ENCODE assay signal across 18 cellular contexts in the genomic region with DNA sequence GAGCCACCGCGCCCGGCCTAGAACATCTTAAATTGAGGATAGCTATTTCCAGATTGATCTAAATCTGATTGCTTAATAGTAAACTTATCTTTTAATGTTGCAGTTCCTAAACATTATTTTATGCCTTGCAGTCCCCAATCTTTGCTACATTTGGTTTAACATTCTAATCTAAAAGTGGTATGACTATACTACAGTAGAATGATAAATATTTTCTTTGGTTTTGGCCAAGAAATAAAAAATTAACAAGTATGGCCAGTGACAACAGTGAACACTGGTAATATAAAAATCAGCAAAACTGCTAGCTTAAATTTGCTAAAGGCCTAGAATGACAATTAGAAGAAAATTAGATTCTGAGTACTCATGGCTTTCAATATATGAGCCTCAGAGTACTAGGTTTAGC.
DNase-seq lines count a peak whose midpoint lies in the region; ATAC-seq and TF ChIP-seq lines count a peak whose summit lies in the region.
"Had no signal": no experiment of that assay in that cellular context is flagged by ENCODE, and none has a peak within 500 bp of the region (broad histone marks: within the 10 kb centered on the region; RNA-seq: fewer than 3 reads in every experiment).

No MANE protein-coding gene starts in this region.

- peak overlapping the region; percentile 39 for H3K27ac ChIP-seq in IMR-90 (ENCODE audit: insufficient read depth, low read length)
- peak overlapping the region; percentile 93 for H3K27ac ChIP-seq in epithelial cell of prostate
- H3K27ac ChIP-seq in thoracic aorta = peak overlapping the region; percentile 39 to 43
- H3K27ac ChIP-seq: testis had no signal

- in situ Hi-C loops in IMR-90 (cut with MboI; ENCODE audit: low sequenced_read_pairs) = no loop called here

- no peaks in the 10 kb centered on the region for H3K9me3 ChIP-seq in IMR-90 (ENCODE audit: control insufficient read depth, insufficient read depth, low read length)
- H3K9me3 ChIP-seq in thoracic aorta = no peaks in the 10 kb centered on the region
- H3K9me3 ChIP-seq: testis had no signal

- POLR2A ChIA-PET in IMR-90 (lab: Charles Lee; ENCODE audit: unreplicated experiment) = no interaction called here

- H3K9ac ChIP-seq in IMR-90 (ENCODE audit: low read depth, low read length) = no peak overlapping the region

- H4K8ac ChIP-seq in IMR-90 (ENCODE audit: low read depth in 2 of 2, low read length in 2 of 2) = no peak overlapping the region

- no peak for TF ChIP-seq CTCF in IMR-90 (conservative IDR thresholded peaks at IDR 0.05; ENCODE audit: low read depth, low read length)
- TF ChIP-seq CTCF in thoracic aorta (IDR thresholded peaks at IDR 0.05) = no peak

- H2AK9ac ChIP-seq in IMR-90 (replicated peaks; ENCODE audit: low read depth, low read length, poor library complexity) = no peak overlapping the region

- H2BK120ac ChIP-seq in IMR-90 (ENCODE audit: low read depth, low read length) = no peak overlapping the region

- H3K56ac ChIP-seq in IMR-90 (ENCODE audit: extremely low read depth, insufficient read depth, low read length) = no peak overlapping the region

- no peak overlapping the region for H3K23ac ChIP-seq in IMR-90 (ENCODE audit: low read depth, low read length)

- dilution Hi-C loops in IMR-90 (cut with HindIII; ENCODE audit: low sequenced_read_pairs, unreplicated experiment) = no loop called here

- peaks cover 12% of the 10 kb centered on the region; the same call in 1 of the 2 replicates for H3K9me1 ChIP-seq in IMR-90 (ENCODE audit: insufficient read depth, low read length)

- H3K18ac ChIP-seq in IMR-90 (ENCODE audit: low read depth, low read length) = no peak overlapping the region

- H3K4me1 ChIP-seq in IMR-90 (ENCODE audit: control insufficient read depth, insufficient read depth, low read length) (peaks cover 20% of the 10 kb centered on the region), thoracic aorta (ENCODE audit: control insufficient read depth in 1 of 2, low read depth in 2 of 2) (peaks cover 44 to 50% of the 10 kb centered on the region in 2 donors)
- H3K4me1 ChIP-seq: testis had no signal

- no peak overlapping the region for H2AFZ ChIP-seq in IMR-90 (replicated peaks; ENCODE audit: low read length, poor library complexity)

- H3K36me3 ChIP-seq in IMR-90 (ENCODE audit: control insufficient read depth, insufficient read depth, low read length) (peaks cover 3% of the 10 kb centered on the region; the same call in 1 of the 2 replicates), thoracic aorta (no peaks in the 10 kb centered on the region)

- no peak overlapping the region for H4K5ac ChIP-seq in IMR-90 (ENCODE audit: low read depth, low read length)

- no peak overlapping the region for H3K14ac ChIP-seq in IMR-90 (replicated peaks; ENCODE audit: low read depth, low read length)

- CTCF ChIA-PET in IMR-90 (lab: Yijun Ruan, JAX) = interaction anchor here (1.2 kb wide), 1 partner anchor 65 kb away, joined by 4 read pairs; no protein-coding TSS in a partner anchor

- intact Hi-C loops in IMR-90 (cut with micrococcal nuclease) = no loop called here

- H2BK15ac ChIP-seq in IMR-90 (ENCODE audit: low read depth, low read length) = no peak overlapping the region

- peaks cover 25% of the 10 kb centered on the region; the same call in 1 of the 2 replicates for H4K20me1 ChIP-seq in IMR-90 (ENCODE audit: insufficient read depth, low read length)

- ATAC-seq in IMR-90 (ENCODE audit: low read depth) (no peak), thoracic aorta (ENCODE audit: insufficient number of reproducible peaks, low FRiP score, low read depth) (no peak), HG02571 (IDR thresholded peaks at IDR 0.05; ENCODE audit: unreplicated experiment) (no peak)
- ATAC-seq: naive thymus-derived CD8-positive, alpha-beta T cell had no signal

- H2BK5ac ChIP-seq in IMR-90 (ENCODE audit: low read depth, low read length, poor library complexity, severe bottlenecking) = peak overlapping the region; percentile 56

- WGBS in IMR-90 (ENCODE audit: extremely low coverage in 2 of 2, insufficient read length in 1 of 2), 2 experiments = no CpG with 5 or more reads among the region's 3 CpGs

- no peak for TF ChIP-seq POLR2A in IMR-90 (IDR thresholded peaks at IDR 0.05; ENCODE audit: low read depth, low read length)

- peaks cover 18 to 60% of the 10 kb centered on the region in 2 experiments for H3K79me1 ChIP-seq in IMR-90 (ENCODE audit: low read depth in 1 of 2, low read length in 2 of 2)

- H3K27me3 ChIP-seq in IMR-90 (ENCODE audit: control insufficient read depth, insufficient read depth, low read length) = no peaks in the 10 kb centered on the region
- H3K27me3 ChIP-seq in thoracic aorta (replicated peaks; ENCODE audit: insufficient read depth) = no peaks in the 10 kb centered on the region
- H3K27me3 ChIP-seq: testis had no signal

- no peak overlapping the region for H4K91ac ChIP-seq in IMR-90 (ENCODE audit: insufficient read depth, low read depth, low read length)

- TF ChIP-seq RAD21 in IMR-90 (IDR thresholded peaks at IDR 0.05; ENCODE audit: low read length) = no peak

- no peak overlapping the region for H3K4me3 ChIP-seq in IMR-90 (ENCODE audit: insufficient read depth, low read depth, low read length)
- H3K4me3 ChIP-seq in thoracic aorta = no peak overlapping the region
- H3K4me3 ChIP-seq: testis had no signal

- H3K4me2 ChIP-seq in IMR-90 (ENCODE audit: low read depth, low read length) = no peak overlapping the region

- no peak overlapping the region for H2BK20ac ChIP-seq in IMR-90 (ENCODE audit: low read depth, low read length)

- H3K4ac ChIP-seq in IMR-90 (ENCODE audit: low read depth, low read length) = no peak overlapping the region

- H2AK5ac ChIP-seq in IMR-90 (ENCODE audit: low read depth, low read length) = no peak overlapping the region

- no TSS peak for BruUV-seq in IMR-90 (replicated peaks; lab: Mats Ljungman, UMichigan)

- DNase-seq in EH (ENCODE audit: low read depth) = peak; percentile 52
- no peak for DNase-seq in IMR-90
- DNase-seq in epithelial cell of prostate (ENCODE audit: low read depth, low spot score) = no peak
- no peak for DNase-seq in thoracic aorta (ENCODE audit: low spot score)
- no peak for DNase-seq in SIG-M5 treated with dmso at 0.1 percent for 504 hours (lab: John Stamatoyannopoulos, UW; ENCODE audit: unreplicated experiment)
- DNase-seq in KG1 (lab: John Stamatoyannopoulos, UW) = no peak
- DNase-seq: activated CD4-positive, alpha-beta T cell treated with anti-CD3 and anti-CD28 coated beads, Interleukin-2, amount 50 U/mL, for 48 hours; activated CD4-positive, CD25-positive, alpha-beta regulatory T cell; activated naive CD8-positive, alpha-beta T cell treated with anti-CD3 and anti-CD28 coated beads for 36 hours; glutamatergic neuron; naive thymus-derived CD8-positive, alpha-beta T cell; NCI-H1417 treated with DMSO at 0.1 percent for 48 hours; retina; Right ventricle myocardium superior; stimulated activated CD4-positive, alpha-beta T cell treated with anti-CD3 and anti-CD28 coated beads, Interleukin-2, amount 100 ng/mL, for 48 hours; stimulated activated naive CD4-positive, alpha-beta T cell; testis had no signal

TF ChIP-seq in IMR-90, 13 proteins besides CTCF, POLR2A, EP300 and RAD21:
- no peak for TF ChIP-seq SMC3 (IDR thresholded peaks at IDR 0.05; ENCODE audit: low read depth, low read length)
- no peak for TF ChIP-seq RCOR1 (IDR thresholded peaks at IDR 0.05; ENCODE audit: insufficient replicate concordance, low read length)
- no peak for TF ChIP-seq BHLHE40 (IDR thresholded peaks at IDR 0.05; ENCODE audit: low read depth, low read length)
- TF ChIP-seq MXI1 (IDR thresholded peaks at IDR 0.05; ENCODE audit: borderline replicate concordance, low read depth, low read length) = no peak
- TF ChIP-seq, protein P1, sequence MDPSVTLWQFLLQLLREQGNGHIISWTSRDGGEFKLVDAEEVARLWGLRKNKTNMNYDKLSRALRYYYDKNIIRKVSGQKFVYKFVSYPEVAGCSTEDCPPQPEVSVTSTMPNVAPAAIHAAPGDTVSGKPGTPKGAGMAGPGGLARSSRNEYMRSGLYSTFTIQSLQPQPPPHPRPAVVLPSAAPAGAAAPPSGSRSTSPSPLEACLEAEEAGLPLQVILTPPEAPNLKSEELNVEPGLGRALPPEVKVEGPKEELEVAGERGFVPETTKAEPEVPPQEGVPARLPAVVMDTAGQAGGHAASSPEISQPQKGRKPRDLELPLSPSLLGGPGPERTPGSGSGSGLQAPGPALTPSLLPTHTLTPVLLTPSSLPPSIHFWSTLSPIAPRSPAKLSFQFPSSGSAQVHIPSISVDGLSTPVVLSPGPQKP (IDR thresholded peaks at IDR 0.05; ENCODE audit: borderline replicate concordance, low read depth, low read length) = no peak

Comparison
In these comparisons a context has a peak if more than half of its experiments do, and no peak if none do; other contexts are left out.
1. H3K27ac ChIP-seq: peak in every context shown above with its lines; median percentile 93 in epithelial cell of prostate; 41 in thoracic aorta; 39 in IMR-90.